In the genomic region with DNA sequence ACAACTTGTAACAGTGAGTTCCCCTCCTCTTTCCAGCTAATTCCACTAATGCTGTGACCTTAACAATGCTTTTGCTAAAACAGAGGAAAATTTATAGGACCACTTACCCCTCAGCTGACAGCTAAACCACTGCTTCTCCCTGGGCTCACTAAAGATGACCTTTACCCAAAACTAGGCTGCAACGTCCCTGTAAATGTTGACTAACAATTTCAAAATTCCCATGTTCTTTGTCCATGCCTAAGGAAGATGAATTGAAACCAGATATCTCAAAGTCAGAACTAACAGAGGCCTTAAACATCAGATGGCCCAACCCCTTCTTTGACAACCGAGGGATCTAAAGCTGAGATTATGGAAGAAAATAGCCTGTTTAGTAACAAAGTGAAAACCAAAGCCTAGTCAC, we compare ENCODE assay signal across 28 cellular contexts. TPM values are rescaled to one million over a fixed set of nuclear protein-coding genes. Genes with fewer than 3 reads are reported as not detected.
DNase-seq lines count a peak whose midpoint lies in the region; ATAC-seq and TF ChIP-seq lines count a peak whose summit lies in the region.
"Had no signal": no experiment of that assay in that cellular context is flagged by ENCODE, and none has a peak within 500 bp of the region (broad histone marks: within the 10 kb centered on the region; RNA-seq: fewer than 3 reads in every experiment).

No MANE protein-coding gene starts in this region.

- BruUV-seq in A673 (replicated peaks; lab: Mats Ljungman, UMichigan): no TSS peak

- no peak for TF ChIP-seq EP300 in SK-N-SH (IDR thresholded peaks at IDR 0.05; ENCODE audit: borderline replicate concordance in 1 of 2, low read depth in 1 of 2, low read length in 1 of 2)
- no peak for TF ChIP-seq EP300 in esophagus muscularis mucosa (IDR thresholded peaks at IDR 0.05)

- peaks cover 14% of the 10 kb centered on the region; the same call in 1 of the 2 replicates for H4K20me1 ChIP-seq in SK-N-SH (ENCODE audit: insufficient read depth)
- peaks cover 14% of the 10 kb centered on the region for H4K20me1 ChIP-seq in osteoblast (ENCODE audit: insufficient read depth, low read length)

- H3K4me1 Mint-ChIP-seq in CD8-positive, alpha-beta memory T cell: peaks cover 22 to 59% (median 37%) of the 10 kb centered on the region in 3 donors

- CTCF ChIA-PET in A673 (lab: Charles Lee) (no interaction called here), SK-N-SH (lab: Yijun Ruan, JAX) (interaction anchor here (1.1 to 3.0 kb wide), 4 partner anchors 10 to 103 kb away, joined by 3 to 17 read pairs (median 6); partner anchors contain the start of gene AFAP1)
- CTCF ChIA-PET in CD8-positive, alpha-beta memory T cell (lab: Charles Lee): interaction anchor here (0.9 kb wide), 1 partner anchor 12 kb away, joined by 4 read pairs; no protein-coding TSS in a partner anchor

- DNase-seq in A673 (ENCODE audit: low spot score) (no peak), SK-N-SH (no peak), esophagus muscularis mucosa (ENCODE audit: extremely low spot score) (no peak), osteoblast (ENCODE audit: insufficient read length, low spot score, missing footprints) (no peak), NCI-H1694 (lab: John Stamatoyannopoulos, UW) (no peak)
- DNase-seq in CD8-positive, alpha-beta memory T cell: no peak
- DNase-seq: activated CD4-positive, alpha-beta T cell treated with anti-CD3 and anti-CD28 coated beads, Interleukin-2, amount 10 ng/mL, durations not matched to agents 24 days and 14 days; activated naive CD4-positive, alpha-beta T cell treated with anti-CD3 and anti-CD28 coated beads for 36 hours; activated T-cell treated with anti-CD3 and anti-CD28 coated beads, Interleukin-2, amount 50 U/mL, for 72 hours; COR-L47; effector memory CD8-positive, alpha-beta T cell; left lung; midbrain; naive thymus-derived CD4-positive, alpha-beta T cell; NCI-H1417 treated with DMSO at 0.1 percent for 48 hours; NCI-H446 treated with DMSO at 0.1 percent for 48 hours; occipital lobe; small intestine; stimulated activated CD8-positive, alpha-beta memory T cell treated with anti-CD3 and anti-CD28 coated beads, Interleukin-4, amount 100 ng/mL, for 48 hours; stimulated activated naive CD8-positive, alpha-beta T cell treated with anti-CD3 and anti-CD28 coated beads, Interleukin-15, amount 100 ng/mL, for 72 hours; tibial artery had no signal

- TF ChIP-seq POLR2A in esophagus muscularis mucosa (IDR thresholded peaks at IDR 0.05; ENCODE audit: low read depth): no peak

- H3K4me2 ChIP-seq in SK-N-SH (peak overlapping the region; percentile 80), osteoblast (ENCODE audit: insufficient read depth, low read length) (peak overlapping the region; percentile 79)
- H3K4me2 ChIP-seq: KMS-11 had no signal

- ATAC-seq in HG03442 (IDR thresholded peaks at IDR 0.05; ENCODE audit: unreplicated experiment) (no peak), HG02623 (IDR thresholded peaks at IDR 0.05; ENCODE audit: unreplicated experiment) (no peak)
- ATAC-seq: activated T-cell treated with anti-CD3 and anti-CD28 coated beads, Interleukin-2, amount 50 U/mL, for 72 hours; effector memory CD8-positive, alpha-beta T cell; esophagus mucosa; left lung; naive thymus-derived CD4-positive, alpha-beta T cell; stimulated activated naive CD8-positive, alpha-beta T cell treated with anti-CD3 and anti-CD28 coated beads, Interleukin-15, amount 100 ng/mL, for 72 hours had no signal

- peak overlapping the region in 2 of 8 donors; percentile 59 to 77 for H3K27ac Mint-ChIP-seq in CD8-positive, alpha-beta memory T cell
- H3K27ac Mint-ChIP-seq: activated CD4-positive, alpha-beta T cell treated with anti-CD3 and anti-CD28 coated beads, Interleukin-2, amount 10 ng/mL, durations not matched to agents 24 days and 14 days; activated naive CD4-positive, alpha-beta T cell treated with anti-CD3 and anti-CD28 coated beads for 36 hours; activated T-cell treated with anti-CD3 and anti-CD28 coated beads, Interleukin-2, amount 50 U/mL, for 72 hours; effector memory CD8-positive, alpha-beta T cell; naive thymus-derived CD4-positive, alpha-beta T cell; stimulated activated naive CD8-positive, alpha-beta T cell treated with anti-CD3 and anti-CD28 coated beads, Interleukin-15, amount 100 ng/mL, for 72 hours had no signal

- H3K9me3 Mint-ChIP-seq in CD8-positive, alpha-beta memory T cell: no peaks in the 10 kb centered on the region
- H3K9me3 Mint-ChIP-seq: activated CD4-positive, alpha-beta T cell treated with anti-CD3 and anti-CD28 coated beads, Interleukin-2, amount 10 ng/mL, durations not matched to agents 24 days and 14 days; activated naive CD4-positive, alpha-beta T cell treated with anti-CD3 and anti-CD28 coated beads for 36 hours; activated T-cell treated with anti-CD3 and anti-CD28 coated beads, Interleukin-2, amount 50 U/mL, for 72 hours; effector memory CD8-positive, alpha-beta T cell; naive thymus-derived CD4-positive, alpha-beta T cell; stimulated activated naive CD8-positive, alpha-beta T cell treated with anti-CD3 and anti-CD28 coated beads, Interleukin-15, amount 100 ng/mL, for 72 hours had no signal

- peaks cover 0 to 2% (median 0%) of the 10 kb centered on the region in 3 donors for H3K36me3 Mint-ChIP-seq in CD8-positive, alpha-beta memory T cell

- H2AFZ ChIP-seq in SK-N-SH (ENCODE audit: low read depth) (no peak overlapping the region), osteoblast (ENCODE audit: low read length) (no peak overlapping the region)

- H3K4me3 Mint-ChIP-seq in CD8-positive, alpha-beta memory T cell: no peak overlapping the region
- H3K4me3 Mint-ChIP-seq: activated CD4-positive, alpha-beta T cell treated with anti-CD3 and anti-CD28 coated beads, Interleukin-2, amount 10 ng/mL, durations not matched to agents 24 days and 14 days; activated naive CD4-positive, alpha-beta T cell treated with anti-CD3 and anti-CD28 coated beads for 36 hours; activated T-cell treated with anti-CD3 and anti-CD28 coated beads, Interleukin-2, amount 50 U/mL, for 72 hours; effector memory CD8-positive, alpha-beta T cell; naive thymus-derived CD4-positive, alpha-beta T cell; stimulated activated naive CD8-positive, alpha-beta T cell treated with anti-CD3 and anti-CD28 coated beads, Interleukin-15, amount 100 ng/mL, for 72 hours had no signal

- no peak for TF ChIP-seq RAD21 in SK-N-SH (IDR thresholded peaks at IDR 0.05; ENCODE audit: low read length)

- H3F3A ChIP-seq in SK-N-SH (replicated peaks; ENCODE audit: insufficient read depth): peaks cover 84% of the 10 kb centered on the region

- no peak overlapping the region for H3K4me3 ChIP-seq in A673 (ENCODE audit: low read depth, low read length, poor library complexity, severe bottlenecking)
- no peak overlapping the region; a peak in 1 of 4 replicates for H3K4me3 ChIP-seq in SK-N-SH (ENCODE audit: low read depth in 2 of 2, low read length in 1 of 2)
- no peak overlapping the region for H3K4me3 ChIP-seq in esophagus muscularis mucosa
- H3K4me3 ChIP-seq in osteoblast (ENCODE audit: insufficient read depth, low read length): no peak overlapping the region
- H3K4me3 ChIP-seq in CD8-positive, alpha-beta memory T cell (ENCODE audit: low read length): no peak overlapping the region
- H3K4me3 ChIP-seq: coronary artery, HAP-1, left lung, tibial artery had no signal

- H3K4me1 ChIP-seq in A673 (ENCODE audit: insufficient read depth, low read length, poor library complexity, severe bottlenecking) (peaks cover 92% of the 10 kb centered on the region), SK-N-SH (ENCODE audit: control insufficient read depth in 1 of 2, insufficient read depth in 2 of 2, low read depth in 1 of 2, low read length in 1 of 2) (peaks cover 85 to 88% of the 10 kb centered on the region in 2 experiments), esophagus muscularis mucosa (peaks cover 49 to 100% (median 97%) of the 10 kb centered on the region in 4 donors), osteoblast (ENCODE audit: insufficient read depth, low read length) (peaks cover 100% of the 10 kb centered on the region)
- H3K4me1 ChIP-seq in CD8-positive, alpha-beta memory T cell (ENCODE audit: insufficient read depth, low read length): peaks cover 3% of the 10 kb centered on the region

- TF ChIP-seq CTCF in A673 (conservative IDR thresholded peaks at IDR 0.05; ENCODE audit: low read depth, low read length): no peak
- no peak for TF ChIP-seq CTCF in SK-N-SH (IDR thresholded peaks at IDR 0.05)
- TF ChIP-seq CTCF in esophagus muscularis mucosa (IDR thresholded peaks at IDR 0.05): no peak
- TF ChIP-seq CTCF in osteoblast (IDR thresholded peaks at IDR 0.05; ENCODE audit: extremely low read depth, low read depth, low read length): no peak

- no peaks in the 10 kb centered on the region for H3K36me3 ChIP-seq in A673 (ENCODE audit: insufficient read depth, low read length, poor library complexity, severe bottlenecking)
- peaks cover 0 to 7% of the 10 kb centered on the region in 2 experiments for H3K36me3 ChIP-seq in SK-N-SH (replicated peaks in 1 of 2; ENCODE audit: control insufficient read depth in 1 of 2, insufficient read depth in 2 of 2, low read length in 1 of 2)
- H3K36me3 ChIP-seq in esophagus muscularis mucosa: no peaks in the 10 kb centered on the region
- H3K36me3 ChIP-seq in osteoblast (ENCODE audit: insufficient read depth, low read length): peaks cover 17% of the 10 kb centered on the region
- H3K36me3 ChIP-seq in CD8-positive, alpha-beta memory T cell (ENCODE audit: insufficient read depth, low read length): no peaks in the 10 kb centered on the region
- H3K36me3 ChIP-seq: HAP-1, left lung, tibial artery had no signal

- H3K27me3 ChIP-seq in A673 (replicated peaks; ENCODE audit: insufficient read depth, low read depth, low read length, poor library complexity): no peaks in the 10 kb centered on the region
- no peaks in the 10 kb centered on the region for H3K27me3 ChIP-seq in SK-N-SH (ENCODE audit: insufficient read depth)
- H3K27me3 ChIP-seq in esophagus muscularis mucosa: no peaks in the 10 kb centered on the region
- H3K27me3 ChIP-seq in osteoblast (ENCODE audit: insufficient read depth, low read length): no peaks in the 10 kb centered on the region
- no peaks in the 10 kb centered on the region for H3K27me3 ChIP-seq in CD8-positive, alpha-beta memory T cell (ENCODE audit: insufficient read depth, low read length, poor library complexity, severe bottlenecking)
- H3K27me3 ChIP-seq: left lung, tibial artery had no signal

- H3K9me3 ChIP-seq in A673 (ENCODE audit: low read depth, low read length, poor library complexity, severe bottlenecking) (no peaks in the 10 kb centered on the region), SK-N-SH (no peaks in the 10 kb centered on the region), esophagus muscularis mucosa (no peaks in the 10 kb centered on the region), osteoblast (ENCODE audit: low read depth, low read length) (no peaks in the 10 kb centered on the region)
- no peaks in the 10 kb centered on the region for H3K9me3 ChIP-seq in CD8-positive, alpha-beta memory T cell (ENCODE audit: low read length)
- H3K9me3 ChIP-seq: HAP-1, left lung, tibial artery had no signal

- POLR2A ChIA-PET in A673 (lab: Charles Lee; ENCODE audit: low non-redundant PET) (interaction anchor here (0.5 kb wide), 1 partner anchor 42 kb away, joined by 3 read pairs; no protein-coding TSS in a partner anchor), SK-N-SH (lab: Yijun Ruan, JAX) (no interaction called here)
- POLR2A ChIA-PET in CD8-positive, alpha-beta memory T cell (lab: Charles Lee): no interaction called here

- H3K9me2 ChIP-seq in SK-N-SH: no peaks in the 10 kb centered on the region

- H3K79me2 ChIP-seq in SK-N-SH (ENCODE audit: insufficient read depth) (peaks cover 99% of the 10 kb centered on the region), osteoblast (ENCODE audit: insufficient read depth, low read length) (peaks cover 98% of the 10 kb centered on the region)

- 19% methylated on average over 2 of the region's 2 CpGs for WGBS in SK-N-SH (ENCODE audit: low lambda C conversion rate)
- WGBS in esophagus muscularis mucosa: 62% methylated on average over 2 of the region's 2 CpGs

- intact Hi-C loops in A673 (cut with micrococcal nuclease; ENCODE audit: unreplicated experiment): no loop called here
- intact Hi-C loops in esophagus muscularis mucosa (cut with DNase I): no loop called here

- no peaks in the 10 kb centered on the region for H3K27me3 Mint-ChIP-seq in CD8-positive, alpha-beta memory T cell
- H3K27me3 Mint-ChIP-seq: activated CD4-positive, alpha-beta T cell treated with anti-CD3 and anti-CD28 coated beads, Interleukin-2, amount 10 ng/mL, durations not matched to agents 24 days and 14 days; effector memory CD8-positive, alpha-beta T cell had no signal

- H3K27ac ChIP-seq in A673 (ENCODE audit: low read depth, low read length, poor library complexity, severe bottlenecking) (peak overlapping the region; percentile 76), SK-N-SH (ENCODE audit: low read depth in 2 of 2, low read length in 1 of 2) (peak overlapping the region; percentile 97 to 100), esophagus muscularis mucosa (replicated peaks in 1 of 4) (peak overlapping the region; percentile 73 to 92 (median 83)), osteoblast (ENCODE audit: low read depth, low read length) (peak overlapping the region; percentile 96)
- no peak overlapping the region for H3K27ac ChIP-seq in CD8-positive, alpha-beta memory T cell (ENCODE audit: low read depth, low read length)
- H3K27ac ChIP-seq: KMS-11 had no signal

- peak overlapping the region; percentile 75 for H3K9ac ChIP-seq in SK-N-SH
- H3K9ac ChIP-seq: KMS-11 had no signal

RNA-seq across cellular contexts. Expression of gene AFAP1, which starts 32.5 kb away (rescaled TPM):
- total RNA-seq in A673 (2021) (42.6 and 42.9 TPM in 2 replicates), esophagus muscularis mucosa (10 to 100 TPM; 37.8 to 71.3 (median 50.9) TPM), osteoblast (101 and 106 TPM in 2 replicates)
- 40.6 and 67.9 TPM in 2 replicates for polyA plus RNA-seq in SK-N-SH (2012; rRNA removed)
- 48.9 and 59.9 TPM in 2 replicates for polyA plus RNA-seq in SK-N-SH (2012; cell fraction: cytosol; rRNA removed)
- polyA plus RNA-seq in SK-N-SH (2012; cell fraction: nucleus; rRNA removed): 89.8 and 105 TPM in 2 replicates
- 10 to 100 TPM; 18.4 to 19.9 TPM for total RNA-seq in CD8-positive, alpha-beta memory T cell
- 2.3 TPM for polyA plus RNA-seq in CD8-positive, alpha-beta memory T cell
- total RNA-seq: OCI-LY7 had no signal
